In genomic region chr12:122843472-122843871, GRCh38 we compare ENCODE assay signal across 27 cellular contexts. TPM values are rescaled to one million over a fixed set of nuclear protein-coding genes. Genes with fewer than 3 reads are reported as not detected.
DNase-seq lines count a peak whose midpoint lies in the region; ATAC-seq and TF ChIP-seq lines count a peak whose summit lies in the region.
"Had no signal": no experiment of that assay in that cellular context is flagged by ENCODE, and none has a peak within 500 bp of the region (broad histone marks: within the 10 kb centered on the region; RNA-seq: fewer than 3 reads in every experiment).

No MANE protein-coding gene starts in this region.

- H3K4me1 Mint-ChIP-seq in chondrocyte (ENCODE audit: low read depth) = peaks cover 23% of the 10 kb centered on the region

- TF ChIP-seq CTCF in left ventricle myocardium inferior (IDR thresholded peaks at IDR 0.05; ENCODE audit: borderline replicate concordance) = no peak
- no peak for TF ChIP-seq CTCF in chondrocyte (IDR thresholded peaks at IDR 0.05)

- no peaks in the 10 kb centered on the region for H3K9me3 Mint-ChIP-seq in chondrocyte (ENCODE audit: low read depth)
- H3K9me3 Mint-ChIP-seq: activated CD4-positive, alpha-beta memory T cell treated with anti-CD3 and anti-CD28 coated beads for 36 hours; activated naive CD4-positive, alpha-beta T cell treated with anti-CD3 and anti-CD28 coated beads for 36 hours; CD4-positive, alpha-beta memory T cell; effector memory CD8-positive, alpha-beta T cell; natural killer cell; T-helper 2 cell treated with Interferon-gamma antibody and Interleukin-4, amounts not matched to agents 5 μg/mL and 100 μg/mL, for 36 hours had no signal

- H3K27me3 ChIP-seq in left ventricle myocardium inferior (ENCODE audit: low read depth) (no peaks in the 10 kb centered on the region), mucosa of stomach (ENCODE audit: control insufficient read depth, insufficient read depth, low read length) (no peaks in the 10 kb centered on the region)
- H3K27me3 ChIP-seq: pancreas had no signal

- H3K36me3 ChIP-seq in left ventricle myocardium inferior (no peaks in the 10 kb centered on the region), mucosa of stomach (ENCODE audit: control insufficient read depth, insufficient read depth, low read length) (no peaks in the 10 kb centered on the region)

- intact Hi-C loops in left ventricle myocardium inferior (cut with micrococcal nuclease) = no loop called here
- intact Hi-C loops in Right ventricle myocardium superior (cut with DNase I) = no loop called here

- H3K4me3 Mint-ChIP-seq in chondrocyte (ENCODE audit: unreplicated experiment) = no peak overlapping the region
- H3K4me3 Mint-ChIP-seq: activated CD4-positive, alpha-beta memory T cell treated with anti-CD3 and anti-CD28 coated beads for 36 hours; activated naive CD4-positive, alpha-beta T cell treated with anti-CD3 and anti-CD28 coated beads for 36 hours; CD4-positive, alpha-beta memory T cell; effector memory CD8-positive, alpha-beta T cell; natural killer cell; T-helper 2 cell treated with Interferon-gamma antibody and Interleukin-4, amounts not matched to agents 5 μg/mL and 100 μg/mL, for 36 hours had no signal

- H3K4me3 ChIP-seq in left ventricle myocardium inferior = no peak overlapping the region
- no peak overlapping the region for H3K4me3 ChIP-seq in mucosa of stomach (ENCODE audit: low read length)
- H3K4me3 ChIP-seq: coronary artery, lung, pancreas had no signal

- H3K9ac ChIP-seq in mucosa of stomach (ENCODE audit: low read length) = peak overlapping the region; percentile 13

- H3K27ac Mint-ChIP-seq in chondrocyte (ENCODE audit: unreplicated experiment) = no peak overlapping the region
- H3K27ac Mint-ChIP-seq: activated CD4-positive, alpha-beta memory T cell treated with anti-CD3 and anti-CD28 coated beads for 36 hours; activated naive CD4-positive, alpha-beta T cell treated with anti-CD3 and anti-CD28 coated beads for 36 hours; natural killer cell; T-helper 2 cell treated with Interferon-gamma antibody and Interleukin-4, amounts not matched to agents 5 μg/mL and 100 μg/mL, for 36 hours had no signal

- H3K27ac ChIP-seq in left ventricle myocardium inferior (replicated peaks) (peak overlapping the region; percentile 94), substantia nigra (ENCODE audit: low read depth, low read length, poor library complexity, severe bottlenecking) (peak overlapping the region; percentile 99)
- H3K27ac ChIP-seq: coronary artery had no signal

- no peaks in the 10 kb centered on the region for H3K36me3 Mint-ChIP-seq in chondrocyte (ENCODE audit: low read depth)
- H3K36me3 Mint-ChIP-seq: activated CD4-positive, alpha-beta memory T cell treated with anti-CD3 and anti-CD28 coated beads for 36 hours; natural killer cell had no signal

- ATAC-seq in Right ventricle myocardium superior (ENCODE audit: poor library complexity) = no peak
- ATAC-seq: effector memory CD8-positive, alpha-beta T cell; natural killer cell; sciatic nerve had no signal

- H3K27me3 Mint-ChIP-seq in chondrocyte (ENCODE audit: low read depth) = no peaks in the 10 kb centered on the region
- H3K27me3 Mint-ChIP-seq: activated CD4-positive, alpha-beta memory T cell treated with anti-CD3 and anti-CD28 coated beads for 36 hours; CD4-positive, alpha-beta memory T cell; effector memory CD8-positive, alpha-beta T cell had no signal

- no peaks in the 10 kb centered on the region for H3K9me3 ChIP-seq in left ventricle myocardium inferior (replicated peaks)
- no peaks in the 10 kb centered on the region for H3K9me3 ChIP-seq in mucosa of stomach (ENCODE audit: control insufficient read depth, low read length)
- H3K9me3 ChIP-seq: pancreas had no signal

- H3K4me1 ChIP-seq in left ventricle myocardium inferior = peaks cover 65% of the 10 kb centered on the region
- peaks cover 74% of the 10 kb centered on the region for H3K4me1 ChIP-seq in mucosa of stomach (ENCODE audit: control insufficient read depth, insufficient read depth, low read length)

- DNase-seq in left ventricle myocardium inferior = no peak
- DNase-seq in Right ventricle myocardium superior = no peak
- DNase-seq in chondrocyte (ENCODE audit: low spot score) = peak; percentile 71
- no peak for DNase-seq in substantia nigra (lab: John Stamatoyannopoulos, UW)
- no peak for DNase-seq in dermis blood vessel endothelial cell
- no peak for DNase-seq in Kasumi-1 (lab: John Stamatoyannopoulos, UW)
- no peak for DNase-seq in NCI-H146 treated with DMSO at 0.1 percent for 48 hours (lab: John Stamatoyannopoulos, UW; ENCODE audit: unreplicated experiment)
- DNase-seq: activated CD4-positive, alpha-beta memory T cell treated with anti-CD3 and anti-CD28 coated beads for 36 hours; activated CD4-positive, alpha-beta T cell treated with anti-CD3 and anti-CD28 coated beads for 1 hour; activated CD8-positive, alpha-beta memory T cell treated with anti-CD3 and anti-CD28 coated beads, Interleukin-2, amount 50 U/mL, for 48 hours; activated naive CD4-positive, alpha-beta T cell treated with anti-CD3 and anti-CD28 coated beads for 36 hours; AML-193; CD4-positive, alpha-beta memory T cell; effector memory CD8-positive, alpha-beta T cell; GOT3; natural killer cell; NCI-H1048; NCI-H1694 treated with DMSO at 0.1 percent for 48 hours; NCI-H2171 treated with DMSO at 0.1 percent for 48 hours; NCI-H524 treated with DMSO at 0.1 percent for 48 hours; trophoblast cell had no signal

RNA-seq across cellular contexts. Expression of gene HIP1R, which starts 8.2 kb away (rescaled TPM):
- total RNA-seq in left ventricle myocardium inferior = 11.2 TPM
- 12.9 TPM for total RNA-seq in Right ventricle myocardium superior
- 13.8 to 14.1 TPM (median 13.8 TPM) in 3 replicates for total RNA-seq in chondrocyte
- total RNA-seq in dermis blood vessel endothelial cell = 132 and 200 TPM in 2 replicates

RNA-seq across cellular contexts. Expression of gene VPS37B, which starts 52.5 kb away (rescaled TPM):
- total RNA-seq in left ventricle myocardium inferior = 13.3 TPM
- total RNA-seq in Right ventricle myocardium superior = 23.9 TPM
- 17.4 to 25.3 TPM (median 24.4 TPM) in 3 replicates for total RNA-seq in chondrocyte
- total RNA-seq in dermis blood vessel endothelial cell = 19.6 and 21.2 TPM in 2 replicates
